1 cellular context compared by ENCODE assay signal in genomic region chr6:169424821-169425240, GRCh38.
TF ChIP-seq lines count a peak whose summit lies in the region.

No MANE protein-coding gene starts in this region.

TF ChIP-seq in HEK293, 187 proteins besides CTCF, POLR2A, EP300 and RAD21 (continued from another document and continues in another):
- TF ChIP-seq ZNF571 (tag by site-specific recombination; IDR thresholded peaks at IDR 0.05) (no peak), ZNF394 (tag by site-specific recombination; IDR thresholded peaks at IDR 0.05; ENCODE audit: borderline replicate concordance) (peak; percentile 65; the same call in 1 of the 2 replicates), ZNF132 (tag by site-specific recombination; IDR thresholded peaks at IDR 0.05; ENCODE audit: borderline replicate concordance) (no peak), SCRT2 (tag by site-specific recombination; IDR thresholded peaks at IDR 0.05) (peak; percentile 98), ZNF280D (tag by site-specific recombination; IDR thresholded peaks at IDR 0.05) (no peak), ZNF10 (tag by site-specific recombination; IDR thresholded peaks at IDR 0.05) (no peak), ZFP41 (tag by site-specific recombination; IDR thresholded peaks at IDR 0.05; ENCODE audit: borderline replicate concordance) (no peak), ZNF324 (tag by site-specific recombination; IDR thresholded peaks at IDR 0.05) (no peak), ZNF645 (tag by site-specific recombination; IDR thresholded peaks at IDR 0.05) (no peak), HOXD13 (CRISPR knock-in tag; IDR thresholded peaks at IDR 0.05; ENCODE audit: borderline replicate concordance) (no peak), ZNF354C (tag by site-specific recombination; IDR thresholded peaks at IDR 0.05; ENCODE audit: borderline replicate concordance, low read depth) (no peak), ZNF48 (tag by site-specific recombination; IDR thresholded peaks at IDR 0.05) (no peak), ZNF677 (tag by site-specific recombination; IDR thresholded peaks at IDR 0.05) (no peak), ZNF791 (tag by site-specific recombination; IDR thresholded peaks at IDR 0.05) (no peak), ZNF335 (tag by site-specific recombination; conservative IDR thresholded peaks at IDR 0.05) (peak; percentile 61), FEZF1 (tag by site-specific recombination; IDR thresholded peaks at IDR 0.05) (peak; percentile 31; the same call in 1 of the 2 replicates), ZIC2 (tag by site-specific recombination; IDR thresholded peaks at IDR 0.05) (peak; percentile 89), BCL11B (tag by site-specific recombination; IDR thresholded peaks at IDR 0.05; ENCODE audit: low read depth) (no peak), SP2 (tag by site-specific recombination; IDR thresholded peaks at IDR 0.05) (0 out of 2 replicates have a peak, but pooled peaks have one; percentile 25), ZNF549 (tag by site-specific recombination; IDR thresholded peaks at IDR 0.05) (no peak), KLF10 (tag by site-specific recombination; IDR thresholded peaks at IDR 0.05) (no peak), ZNF501 (tag by site-specific recombination; IDR thresholded peaks at IDR 0.05) (0 out of 2 replicates have a peak, but pooled peaks have one; percentile 36), ZNF37A (tag by site-specific recombination; IDR thresholded peaks at IDR 0.05) (no peak), ZNF707 (tag by site-specific recombination; IDR thresholded peaks at IDR 0.05) (no peak), KLF16 (tag by site-specific recombination; IDR thresholded peaks at IDR 0.05) (no peak; the same call in 1 of the 2 replicates), BCL11A (tag by site-specific recombination; IDR thresholded peaks at IDR 0.05; ENCODE audit: low read depth) (no peak), MEIS1 (CRISPR knock-in tag; IDR thresholded peaks at IDR 0.05; ENCODE audit: borderline replicate concordance) (no peak), KLF8 (tag by site-specific recombination; IDR thresholded peaks at IDR 0.05) (peak; percentile 46; the same call in 1 of the 2 replicates), KLF9 (tag by site-specific recombination; IDR thresholded peaks at IDR 0.05; ENCODE audit: low read depth) (no peak), ZNF239 (tag by site-specific recombination; IDR thresholded peaks at IDR 0.05) (no peak), ZFHX2 (tag by site-specific recombination; conservative IDR thresholded peaks at IDR 0.05) (no peak), ZBTB48 (tag by site-specific recombination; IDR thresholded peaks at IDR 0.05) (no peak), ZNF2 (tag by site-specific recombination; IDR thresholded peaks at IDR 0.05) (peak; percentile 46; the same call in 1 of the 2 replicates), ZNF830 (tag by site-specific recombination; IDR thresholded peaks at IDR 0.05; ENCODE audit: low read depth) (no peak), ZNF660 (tag by site-specific recombination; IDR thresholded peaks at IDR 0.05) (no peak), ZXDB (tag by site-specific recombination; IDR thresholded peaks at IDR 0.05) (peak; percentile 36; the same call in 1 of the 2 replicates), ZNF777 (tag by site-specific recombination; IDR thresholded peaks at IDR 0.05; ENCODE audit: borderline replicate concordance) (no peak), IKZF3 (tag by site-specific recombination; IDR thresholded peaks at IDR 0.05) (peak; percentile 82), ZNF600 (tag by site-specific recombination; IDR thresholded peaks at IDR 0.05) (peak; percentile 58; the same call in 1 of the 2 replicates), YY1 (tag by site-specific recombination; IDR thresholded peaks at IDR 0.05) (no peak), ZNF580 (tag by site-specific recombination; IDR thresholded peaks at IDR 0.05) (no peak), GLI4 (tag by site-specific recombination; IDR thresholded peaks at IDR 0.05) (no peak), KLF7 (tag by site-specific recombination; IDR thresholded peaks at IDR 0.05; ENCODE audit: borderline replicate concordance) (no peak), ZNF362 (tag by site-specific recombination; IDR thresholded peaks at IDR 0.05) (no peak), ZNF76 (tag by site-specific recombination; IDR thresholded peaks at IDR 0.05; ENCODE audit: borderline replicate concordance, low read depth) (peak; percentile 86), EGR2 (tag by site-specific recombination; IDR thresholded peaks at IDR 0.05; ENCODE audit: low read depth) (no peak), PRDM2 (tag by site-specific recombination; IDR thresholded peaks at IDR 0.05; ENCODE audit: borderline replicate concordance) (no peak), ZNF121 (tag by site-specific recombination; IDR thresholded peaks at IDR 0.05) (no peak)
- TF ChIP-seq, protein P1, sequence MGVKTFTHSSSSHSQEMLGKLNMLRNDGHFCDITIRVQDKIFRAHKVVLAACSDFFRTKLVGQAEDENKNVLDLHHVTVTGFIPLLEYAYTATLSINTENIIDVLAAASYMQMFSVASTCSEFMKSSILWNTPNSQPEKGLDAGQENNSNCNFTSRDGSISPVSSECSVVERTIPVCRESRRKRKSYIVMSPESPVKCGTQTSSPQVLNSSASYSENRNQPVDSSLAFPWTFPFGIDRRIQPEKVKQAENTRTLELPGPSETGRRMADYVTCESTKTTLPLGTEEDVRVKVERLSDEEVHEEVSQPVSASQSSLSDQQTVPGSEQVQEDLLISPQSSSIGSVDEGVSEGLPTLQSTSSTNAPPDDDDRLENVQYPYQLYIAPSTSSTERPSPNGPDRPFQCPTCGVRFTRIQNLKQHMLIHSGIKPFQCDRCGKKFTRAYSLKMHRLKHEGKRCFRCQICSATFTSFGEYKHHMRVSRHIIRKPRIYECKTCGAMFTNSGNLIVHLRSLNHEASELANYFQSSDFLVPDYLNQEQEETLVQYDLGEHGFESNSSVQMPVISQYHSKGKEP (tag by site-specific recombination; IDR thresholded peaks at IDR 0.05), result no peak
- TF ChIP-seq, protein P2, sequence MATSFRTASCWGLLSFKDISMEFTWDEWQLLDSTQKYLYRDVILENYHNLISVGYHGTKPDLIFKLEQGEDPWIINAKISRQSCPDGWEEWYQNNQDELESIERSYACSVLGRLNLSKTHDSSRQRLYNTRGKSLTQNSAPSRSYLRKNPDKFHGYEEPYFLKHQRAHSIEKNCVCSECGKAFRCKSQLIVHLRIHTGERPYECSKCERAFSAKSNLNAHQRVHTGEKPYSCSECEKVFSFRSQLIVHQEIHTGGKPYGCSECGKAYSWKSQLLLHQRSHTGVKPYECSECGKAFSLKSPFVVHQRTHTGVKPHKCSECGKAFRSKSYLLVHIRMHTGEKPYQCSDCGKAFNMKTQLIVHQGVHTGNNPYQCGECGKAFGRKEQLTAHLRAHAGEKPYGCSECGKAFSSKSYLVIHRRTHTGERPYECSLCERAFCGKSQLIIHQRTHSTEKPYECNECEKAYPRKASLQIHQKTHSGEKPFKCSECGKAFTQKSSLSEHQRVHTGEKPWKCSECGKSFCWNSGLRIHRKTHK (tag by site-specific recombination; IDR thresholded peaks at IDR 0.05), result no peak
- TF ChIP-seq, protein P3, sequence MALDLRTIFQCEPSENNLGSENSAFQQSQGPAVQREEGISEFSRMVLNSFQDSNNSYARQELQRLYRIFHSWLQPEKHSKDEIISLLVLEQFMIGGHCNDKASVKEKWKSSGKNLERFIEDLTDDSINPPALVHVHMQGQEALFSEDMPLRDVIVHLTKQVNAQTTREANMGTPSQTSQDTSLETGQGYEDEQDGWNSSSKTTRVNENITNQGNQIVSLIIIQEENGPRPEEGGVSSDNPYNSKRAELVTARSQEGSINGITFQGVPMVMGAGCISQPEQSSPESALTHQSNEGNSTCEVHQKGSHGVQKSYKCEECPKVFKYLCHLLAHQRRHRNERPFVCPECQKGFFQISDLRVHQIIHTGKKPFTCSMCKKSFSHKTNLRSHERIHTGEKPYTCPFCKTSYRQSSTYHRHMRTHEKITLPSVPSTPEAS (tag by site-specific recombination; IDR thresholded peaks at IDR 0.05), result no peak
- TF ChIP-seq, protein P4, sequence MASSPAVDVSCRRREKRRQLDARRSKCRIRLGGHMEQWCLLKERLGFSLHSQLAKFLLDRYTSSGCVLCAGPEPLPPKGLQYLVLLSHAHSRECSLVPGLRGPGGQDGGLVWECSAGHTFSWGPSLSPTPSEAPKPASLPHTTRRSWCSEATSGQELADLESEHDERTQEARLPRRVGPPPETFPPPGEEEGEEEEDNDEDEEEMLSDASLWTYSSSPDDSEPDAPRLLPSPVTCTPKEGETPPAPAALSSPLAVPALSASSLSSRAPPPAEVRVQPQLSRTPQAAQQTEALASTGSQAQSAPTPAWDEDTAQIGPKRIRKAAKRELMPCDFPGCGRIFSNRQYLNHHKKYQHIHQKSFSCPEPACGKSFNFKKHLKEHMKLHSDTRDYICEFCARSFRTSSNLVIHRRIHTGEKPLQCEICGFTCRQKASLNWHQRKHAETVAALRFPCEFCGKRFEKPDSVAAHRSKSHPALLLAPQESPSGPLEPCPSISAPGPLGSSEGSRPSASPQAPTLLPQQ (tag by site-specific recombination; IDR thresholded peaks at IDR 0.05), result no peak
